Comparison of ENCODE assay signal across 16 cellular contexts in genomic region chr9:18891946-18892670, GRCh38.
"Had no signal": no experiment of that assay in that cellular context is flagged by ENCODE, and none has a peak within 500 bp of the region (broad histone marks: within the 10 kb centered on the region; RNA-seq: fewer than 3 reads in every experiment).

No MANE protein-coding gene starts in this region.

- H3K27ac ChIP-seq: HL-60, KMS-11 had no signal

- DNase-seq: Kasumi-1, MM.1S, NCI-H1092 treated with DMSO at 0.1 percent for 48 hours, NCI-H1436, NCI-H1694, NCI-H187 treated with DMSO at 0.1 percent for 48 hours, NCI-H2029 treated with DMSO at 0.1 percent for 48 hours, NCI-H345, NCI-H446 treated with DMSO at 0.1 percent for 48 hours, NCI-H526, RPMI8226, SHP77 had no signal

- H3K9ac ChIP-seq: KMS-11 had no signal

- H3K4me3 ChIP-seq: K562 had no signal

- ATAC-seq: K562, SK-N-SH treated with all-trans-retinoic acid at 6 μM for 48 hours had no signal

- H3K4me2 ChIP-seq: KMS-11 had no signal
